ENCODE assay signal across 30 cellular contexts in genomic region chr22:18118345-18118915, GRCh38. TPM values are rescaled to one million over a fixed set of nuclear protein-coding genes. Genes with fewer than 3 reads are reported as not detected.
"Had no signal": no experiment of that assay in that cellular context is flagged by ENCODE, and none has a peak within 500 bp of the region (broad histone marks: within the 10 kb centered on the region; RNA-seq: fewer than 3 reads in every experiment).

No MANE protein-coding gene starts in this region.

- ATAC-seq: activated CD8-positive, alpha-beta memory T cell treated with anti-CD3 and anti-CD28 coated beads, Interleukin-2, amount 10 ng/mL, durations not matched to agents 7 days and 5 days; activated naive CD4-positive, alpha-beta T cell treated with anti-CD3 and anti-CD28 coated beads, Interleukin-2, amount 50 U/mL, for 72 hours; activated naive CD8-positive, alpha-beta T cell treated with anti-CD3 and anti-CD28 coated beads, Interleukin-2, amount 50 U/mL, for 24 hours; activated T-cell treated with anti-CD3 and anti-CD28 coated beads, Interleukin-2, amount 50 U/mL, for 4 hours; body of pancreas; WTC11 had no signal

- H3K27ac ChIP-seq: ascending aorta, body of pancreas, KMS-11, Peyer's patch, RWPE1 had no signal

- H3K4me2 ChIP-seq: KMS-11 had no signal

- H3K27me3 ChIP-seq: ascending aorta, body of pancreas, MG63, Peyer's patch had no signal

- H3K9me3 Mint-ChIP-seq: activated naive CD4-positive, alpha-beta T cell treated with anti-CD3 and anti-CD28 coated beads, Interleukin-2, amount 50 U/mL, for 72 hours; activated naive CD8-positive, alpha-beta T cell treated with anti-CD3 and anti-CD28 coated beads, Interleukin-2, amount 50 U/mL, for 24 hours; activated T-cell treated with anti-CD3 and anti-CD28 coated beads, Interleukin-2, amount 50 U/mL, for 4 hours; T-helper 1 cell treated with Interleukin-12 subunit alpha and Interleukin-12 subunit beta and Interleukin-4 antibody, amounts not matched to agents 30 μg/mL and 1 μg/mL, for 36 hours had no signal

- H3K4me3 Mint-ChIP-seq: activated CD8-positive, alpha-beta memory T cell treated with anti-CD3 and anti-CD28 coated beads, Interleukin-2, amount 10 ng/mL, durations not matched to agents 7 days and 5 days; activated naive CD8-positive, alpha-beta T cell treated with anti-CD3 and anti-CD28 coated beads, Interleukin-2, amount 50 U/mL, for 24 hours; activated T-cell treated with anti-CD3 and anti-CD28 coated beads, Interleukin-2, amount 50 U/mL, for 4 hours; T-helper 1 cell treated with Interleukin-12 subunit alpha and Interleukin-12 subunit beta and Interleukin-4 antibody, amounts not matched to agents 30 μg/mL and 1 μg/mL, for 36 hours; WTC11 had no signal

- H3K27ac Mint-ChIP-seq: activated CD8-positive, alpha-beta memory T cell treated with anti-CD3 and anti-CD28 coated beads, Interleukin-2, amount 10 ng/mL, durations not matched to agents 7 days and 5 days; activated naive CD4-positive, alpha-beta T cell treated with anti-CD3 and anti-CD28 coated beads, Interleukin-2, amount 50 U/mL, for 72 hours; activated naive CD8-positive, alpha-beta T cell treated with anti-CD3 and anti-CD28 coated beads, Interleukin-2, amount 50 U/mL, for 24 hours; T-helper 1 cell treated with Interleukin-12 subunit alpha and Interleukin-12 subunit beta and Interleukin-4 antibody, amounts not matched to agents 30 μg/mL and 1 μg/mL, for 36 hours; WTC11 had no signal

- H3K9me3 ChIP-seq: ascending aorta, body of pancreas, MG63, Peyer's patch had no signal

- H3K36me3 Mint-ChIP-seq: activated CD8-positive, alpha-beta memory T cell treated with anti-CD3 and anti-CD28 coated beads, Interleukin-2, amount 10 ng/mL, durations not matched to agents 7 days and 5 days; activated naive CD4-positive, alpha-beta T cell treated with anti-CD3 and anti-CD28 coated beads, Interleukin-2, amount 50 U/mL, for 72 hours; WTC11 had no signal

- H3K9ac ChIP-seq: KMS-11 had no signal

- H3K4me1 ChIP-seq: ascending aorta, body of pancreas, Peyer's patch had no signal

- H3K36me3 ChIP-seq: ascending aorta, MG63, Peyer's patch had no signal

- H3K4me1 Mint-ChIP-seq: WTC11 had no signal

- H3K4me3 ChIP-seq: ascending aorta, body of pancreas, MG63, Peyer's patch had no signal

- DNase-seq: activated CD4-positive, alpha-beta T cell treated with anti-CD3 and anti-CD28 coated beads for 48 hours; activated CD4-positive, alpha-beta T cell treated with anti-CD3 and anti-CD28 coated beads, Interleukin-2, amount 50 U/mL, for 48 hours; activated CD4-positive, CD25-positive, alpha-beta regulatory T cell treated with anti-CD3 and anti-CD28 coated beads, Interleukin-2, amount 50 U/mL, for 72 hours; activated CD8-positive, alpha-beta memory T cell treated with anti-CD3 and anti-CD28 coated beads, Interleukin-2, amount 10 ng/mL, durations not matched to agents 7 days and 5 days; activated effector memory CD4-positive, alpha-beta T cell treated with anti-CD3 and anti-CD28 coated beads, Interleukin-2, amount 50 U/mL, for 16 hours; activated naive CD4-positive, alpha-beta T cell treated with Interleukin-2 at 50 U/mL for 16 hours; activated naive CD8-positive, alpha-beta T cell treated with anti-CD3 and anti-CD28 coated beads, Interleukin-2, amount 50 U/mL, for 24 hours; activated T-cell treated with anti-CD3 and anti-CD28 coated beads, Interleukin-2, amount 50 U/mL, for 4 hours; amniotic stem cell; body of pancreas; MG63; MV-4-11; NCI-H1092 treated with DMSO at 0.1 percent for 48 hours; NCI-H1417 treated with DMSO at 0.1 percent for 48 hours; NCI-H1694; NCI-H2029; NCI-H2107; NCI-H345; NCI-H510A treated with DMSO at 0.1 percent for 48 hours; NCI-H69; NK-92 treated with Interleukin-12 subunit alpha and Interleukin-12 subunit beta, amount 100 ng/mL, for 24 hours; OCI-M1; Peyer's patch; SHP77 treated with DMSO at 0.1 percent for 48 hours had no signal

- H3K27me3 Mint-ChIP-seq: activated CD8-positive, alpha-beta memory T cell treated with anti-CD3 and anti-CD28 coated beads, Interleukin-2, amount 10 ng/mL, durations not matched to agents 7 days and 5 days; activated naive CD8-positive, alpha-beta T cell treated with anti-CD3 and anti-CD28 coated beads, Interleukin-2, amount 50 U/mL, for 24 hours had no signal

RNA-seq across cellular contexts. Expression of gene TUBA8, which starts 7.8 kb away (rescaled TPM):
- total RNA-seq: ascending aorta had no signal
